In the genomic region with DNA sequence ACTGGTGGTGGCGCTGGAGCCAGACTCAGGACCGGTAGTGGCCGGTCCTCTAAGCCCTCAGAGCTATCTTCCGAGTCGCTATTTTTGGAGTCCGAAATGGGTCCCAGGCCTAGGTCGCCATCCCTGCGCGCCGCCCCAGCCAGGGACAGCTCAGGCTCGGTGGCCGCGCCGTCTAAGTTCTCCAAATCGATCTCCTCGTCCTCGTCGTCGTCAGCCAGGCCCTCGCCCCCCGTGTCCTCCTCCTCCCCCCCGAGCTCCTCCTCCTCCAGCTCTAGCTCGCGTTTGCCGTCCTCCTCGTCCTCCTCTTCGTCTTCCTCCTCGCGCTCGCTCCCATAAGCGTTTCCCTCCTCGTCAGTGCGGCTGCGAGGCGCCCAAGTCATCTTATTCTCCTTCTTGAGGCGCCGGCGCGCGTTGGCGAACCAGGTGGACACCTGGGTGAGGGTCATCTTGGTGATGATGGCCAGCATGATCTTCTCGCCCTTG, we compare ENCODE assay signal across 9 cellular contexts. TPM values are rescaled to one million over a fixed set of nuclear protein-coding genes. Genes with fewer than 3 reads are reported as not detected.
DNase-seq lines count a peak whose midpoint lies in the region; TF ChIP-seq lines count a peak whose summit lies in the region.
"Had no signal": no experiment of that assay in that cellular context is flagged by ENCODE, and none has a peak within 500 bp of the region (broad histone marks: within the 10 kb centered on the region; RNA-seq: fewer than 3 reads in every experiment).

No MANE protein-coding gene starts in this region.

- H3K9me3 ChIP-seq in iPS-18a (ENCODE audit: control insufficient read depth, low read depth, low read length) = no peaks in the 10 kb centered on the region
- H3K9me3 ChIP-seq in subcutaneous abdominal adipose tissue (ENCODE audit: control insufficient read depth in 5 of 5, low read length in 5 of 5) = no peaks in the 10 kb centered on the region

- POLR2A ChIA-PET in activated CD4-positive, alpha-beta T cell treated with anti-CD3 and anti-CD28 coated beads, Interleukin-2, amount 10 ng/mL, durations not matched to agents 7 days and 5 days (lab: Charles Lee) = no interaction called here
- POLR2A ChIA-PET in activated CD4-positive, alpha-beta memory T cell treated with anti-CD3 and anti-CD28 coated beads for 36 hours (lab: Charles Lee) = no interaction called here

- no peak for DNase-seq in activated CD4-positive, alpha-beta T cell treated with anti-CD3 and anti-CD28 coated beads, Interleukin-2, amount 10 ng/mL, durations not matched to agents 7 days and 5 days
- DNase-seq in activated CD4-positive, alpha-beta T cell treated with anti-CD3 and anti-CD28 coated beads for 4 hours = no peak
- DNase-seq in activated CD4-positive, alpha-beta memory T cell treated with anti-CD3 and anti-CD28 coated beads for 36 hours = no peak
- no peak for DNase-seq in OCI-M2 (lab: John Stamatoyannopoulos, UW; ENCODE audit: unreplicated experiment)
- DNase-seq in dorsolateral prefrontal cortex = no peak
- no peak for DNase-seq in HuH-7 (ENCODE audit: low spot score)

- H3K27me3 Mint-ChIP-seq in activated CD4-positive, alpha-beta T cell treated with anti-CD3 and anti-CD28 coated beads, Interleukin-2, amount 10 ng/mL, durations not matched to agents 7 days and 5 days = peaks cover 79% of the 10 kb centered on the region
- peaks cover 68% of the 10 kb centered on the region for H3K27me3 Mint-ChIP-seq in activated CD4-positive, alpha-beta memory T cell treated with anti-CD3 and anti-CD28 coated beads for 36 hours

- peak overlapping the region; percentile 41 for H3K4me3 Mint-ChIP-seq in activated CD4-positive, alpha-beta T cell treated with anti-CD3 and anti-CD28 coated beads, Interleukin-2, amount 10 ng/mL, durations not matched to agents 7 days and 5 days
- peak overlapping the region; percentile 49 for H3K4me3 Mint-ChIP-seq in activated CD4-positive, alpha-beta memory T cell treated with anti-CD3 and anti-CD28 coated beads for 36 hours

- no peak for TF ChIP-seq CTCF in dorsolateral prefrontal cortex (IDR thresholded peaks at IDR 0.05 in 54 of 56, conservative IDR thresholded peaks at IDR 0.05 in 2 of 56; ENCODE audit: low read depth in 1 of 56, partially characterized antibody in 56 of 56)

- no peak overlapping the region for H3K9ac ChIP-seq in iPS-18a (ENCODE audit: low read length)
- H3K9ac ChIP-seq in subcutaneous abdominal adipose tissue (ENCODE audit: low read length in 5 of 5) = peak overlapping the region in 1 of 5 donors; percentile 25

- H3K4me3 ChIP-seq in iPS-18a (ENCODE audit: low read length) = peak overlapping the region; percentile 91
- H3K4me3 ChIP-seq in subcutaneous abdominal adipose tissue (ENCODE audit: low read depth in 1 of 5, low read length in 5 of 5) = peak overlapping the region; percentile 40 to 91 (median 78)
- H3K4me3 ChIP-seq in dorsolateral prefrontal cortex = peak overlapping the region in 23 of 59 donors; percentile 8 to 64 (median 57)
- H3K4me3 ChIP-seq: K562 had no signal

- intact Hi-C loops in activated CD4-positive, alpha-beta memory T cell treated with anti-CD3 and anti-CD28 coated beads for 36 hours (cut with micrococcal nuclease) = loop anchor here (2.0 to 10.0 kb wide), 3 partner anchors 340 to 730 kb away; no protein-coding TSS in a partner anchor
- intact Hi-C loops in dorsolateral prefrontal cortex (cut with DNase I) = loop anchor here in 1 of 2 donors (10.0 kb wide), 1 partner anchor 650 kb away; a partner anchor contains a TSS

- H3K9me3 Mint-ChIP-seq in activated CD4-positive, alpha-beta T cell treated with anti-CD3 and anti-CD28 coated beads, Interleukin-2, amount 10 ng/mL, durations not matched to agents 7 days and 5 days = no peaks in the 10 kb centered on the region
- H3K9me3 Mint-ChIP-seq in activated CD4-positive, alpha-beta memory T cell treated with anti-CD3 and anti-CD28 coated beads for 36 hours = no peaks in the 10 kb centered on the region

- H3K36me3 ChIP-seq in iPS-18a (ENCODE audit: control insufficient read depth, low read depth, low read length) (no peaks in the 10 kb centered on the region), subcutaneous abdominal adipose tissue (ENCODE audit: control insufficient read depth in 5 of 5, insufficient read depth in 5 of 5, low read length in 5 of 5) (peaks cover 0 to 2% (median 0%) of the 10 kb centered on the region in 5 donors)

- H3K4me1 ChIP-seq in iPS-18a (ENCODE audit: control insufficient read depth, low read depth, low read length) (peaks cover 16% of the 10 kb centered on the region), subcutaneous abdominal adipose tissue (ENCODE audit: control insufficient read depth in 5 of 5, insufficient read depth in 5 of 5, low read length in 5 of 5) (peaks cover 0 to 46% (median 35%) of the 10 kb centered on the region in 5 donors)

- H3K27ac ChIP-seq in iPS-18a (ENCODE audit: low read length) = no peak overlapping the region
- no peak overlapping the region for H3K27ac ChIP-seq in subcutaneous abdominal adipose tissue (ENCODE audit: low read depth, low read length)
- H3K27ac ChIP-seq in dorsolateral prefrontal cortex = no peak overlapping the region

- peaks cover 85% of the 10 kb centered on the region for H3K27me3 ChIP-seq in iPS-18a (ENCODE audit: control insufficient read depth, insufficient read depth, low read length)
- peaks cover 0 to 29% (median 19%) of the 10 kb centered on the region in 5 donors for H3K27me3 ChIP-seq in subcutaneous abdominal adipose tissue (ENCODE audit: control insufficient read depth in 5 of 5, insufficient read depth in 4 of 5, low read length in 5 of 5)
- H3K27me3 ChIP-seq in dorsolateral prefrontal cortex = peaks cover 10 to 100% (median 93%) of the 10 kb centered on the region in 45 donors

- peaks cover 20% of the 10 kb centered on the region for H3K4me1 Mint-ChIP-seq in activated CD4-positive, alpha-beta T cell treated with anti-CD3 and anti-CD28 coated beads, Interleukin-2, amount 10 ng/mL, durations not matched to agents 7 days and 5 days
- H3K4me1 Mint-ChIP-seq in activated CD4-positive, alpha-beta memory T cell treated with anti-CD3 and anti-CD28 coated beads for 36 hours (ENCODE audit: low read depth) = peaks cover 28% of the 10 kb centered on the region

- CTCF ChIA-PET in activated CD4-positive, alpha-beta T cell treated with anti-CD3 and anti-CD28 coated beads, Interleukin-2, amount 10 ng/mL, durations not matched to agents 7 days and 5 days (lab: Charles Lee) = interaction anchor here (0.6 to 0.9 kb wide), 2 partner anchors 13 to 1052 kb away, joined by 3 read pairs; no protein-coding TSS in a partner anchor
- CTCF ChIA-PET in activated CD4-positive, alpha-beta memory T cell treated with anti-CD3 and anti-CD28 coated beads for 36 hours (lab: Charles Lee) = interaction anchor here (1.1 kb wide), 1 partner anchor 646 kb away, joined by 3 read pairs; a partner anchor contains a TSS

- H3K27ac Mint-ChIP-seq in activated CD4-positive, alpha-beta T cell treated with anti-CD3 and anti-CD28 coated beads, Interleukin-2, amount 10 ng/mL, durations not matched to agents 7 days and 5 days = no peak overlapping the region
- no peak overlapping the region for H3K27ac Mint-ChIP-seq in activated CD4-positive, alpha-beta memory T cell treated with anti-CD3 and anti-CD28 coated beads for 36 hours

- peaks cover 8% of the 10 kb centered on the region for H3K36me3 Mint-ChIP-seq in activated CD4-positive, alpha-beta T cell treated with anti-CD3 and anti-CD28 coated beads, Interleukin-2, amount 10 ng/mL, durations not matched to agents 7 days and 5 days (ENCODE audit: low read depth)
- H3K36me3 Mint-ChIP-seq in activated CD4-positive, alpha-beta memory T cell treated with anti-CD3 and anti-CD28 coated beads for 36 hours = no peaks in the 10 kb centered on the region

RNA-seq across cellular contexts. Expression of a gene that starts 1.6 kb away (rescaled TPM):
- total RNA-seq in activated CD4-positive, alpha-beta T cell treated with anti-CD3 and anti-CD28 coated beads, Interleukin-2, amount 10 ng/mL, durations not matched to agents 7 days and 5 days = not detected
- total RNA-seq in activated CD4-positive, alpha-beta memory T cell treated with anti-CD3 and anti-CD28 coated beads for 36 hours = under 1 TPM in 1 of 2 experiments, not detected in 1; 0.27 TPM
- 1 to 10 TPM in 3 of 120 experiments, under 1 TPM in 27, not detected in 90; 0.16 to 2.1 (median 0.51) TPM for total RNA-seq in dorsolateral prefrontal cortex
- total RNA-seq: K562 had no signal
